In genomic region chr9:72789915-72790314, GRCh38 we compare ENCODE assay signal across 30 cellular contexts.
"Had no signal": no experiment of that assay in that cellular context is flagged by ENCODE, and none has a peak within 500 bp of the region (broad histone marks: within the 10 kb centered on the region; RNA-seq: fewer than 3 reads in every experiment).

No MANE protein-coding gene starts in this region.

- H3K36me3 ChIP-seq: colonic mucosa, gastroesophageal sphincter, heart left ventricle, left lung, ovary, suprapubic skin, thyroid gland, vagina had no signal

- DNase-seq: colonic mucosa; effector CD8-positive, alpha-beta T cell; endodermal cell; heart left ventricle; left cardiac atrium; left lung; mesendoderm; midbrain; naive thymus-derived CD4-positive, alpha-beta T cell; occipital lobe; ovary; posterior cingulate gyrus; psoas muscle; right cardiac atrium; stimulated activated CD4-positive, alpha-beta T cell treated with anti-CD3 and anti-CD28 coated beads, Interleukin-15, amount 100 ng/mL, for 24 hours; stimulated activated CD4-positive, alpha-beta T cell treated with anti-CD3 and anti-CD28 coated beads, Interleukin-2, amount 100 ng/mL, for 48 hours; stimulated activated naive CD4-positive, alpha-beta T cell; stimulated activated naive CD8-positive, alpha-beta T cell treated with anti-CD3 and anti-CD28 coated beads, Interleukin-15, amount 100 ng/mL, for 72 hours; thyroid gland; trophoblast cell had no signal

- H3K79me2 ChIP-seq: hepatocyte had no signal

- H2AFZ ChIP-seq: hepatocyte had no signal

- H3K4me1 Mint-ChIP-seq: endodermal cell; naive thymus-derived CD4-positive, alpha-beta T cell; nephron; stimulated activated naive CD8-positive, alpha-beta T cell treated with anti-CD3 and anti-CD28 coated beads, Interleukin-15, amount 100 ng/mL, for 72 hours had no signal

- H3K4me2 ChIP-seq: hepatocyte had no signal

- H3K27ac Mint-ChIP-seq: dendritic cell treated with granulocyte-macrophage colony-stimulating factor and Interleukin-4, amounts not matched to agents 40 ng/mL and 50 ng/mL, for 4 days; endodermal cell; naive thymus-derived CD4-positive, alpha-beta T cell; nephron; stimulated activated naive CD8-positive, alpha-beta T cell treated with anti-CD3 and anti-CD28 coated beads, Interleukin-15, amount 100 ng/mL, for 72 hours had no signal

- H3K27ac ChIP-seq: colonic mucosa, epithelial cell of prostate, foreskin keratinocyte, gastroesophageal sphincter, heart left ventricle, hepatocyte, left lung, ovary, psoas muscle, suprapubic skin, thyroid gland, vagina had no signal

- H3K4me3 Mint-ChIP-seq: dendritic cell treated with granulocyte-macrophage colony-stimulating factor and Interleukin-4, amounts not matched to agents 40 ng/mL and 50 ng/mL, for 4 days; endodermal cell; naive thymus-derived CD4-positive, alpha-beta T cell; nephron; stimulated activated naive CD8-positive, alpha-beta T cell treated with anti-CD3 and anti-CD28 coated beads, Interleukin-15, amount 100 ng/mL, for 72 hours had no signal

- H3K9me3 Mint-ChIP-seq: endodermal cell had no signal

- H3K4me3 ChIP-seq: colonic mucosa, gastroesophageal sphincter, heart left ventricle, hepatocyte, left lung, ovary, psoas muscle, skin epidermis, suprapubic skin, thyroid gland, vagina had no signal

- H3K27me3 Mint-ChIP-seq: stimulated activated naive CD8-positive, alpha-beta T cell treated with anti-CD3 and anti-CD28 coated beads, Interleukin-15, amount 100 ng/mL, for 72 hours had no signal

- H3K4me1 ChIP-seq: colonic mucosa, foreskin keratinocyte, gastroesophageal sphincter, left lung, psoas muscle, suprapubic skin, thyroid gland, vagina had no signal

- ATAC-seq: esophagus mucosa; foreskin keratinocyte; gastroesophageal sphincter; heart left ventricle; left cardiac atrium; left lung; naive thymus-derived CD4-positive, alpha-beta T cell; psoas muscle; right cardiac atrium; stimulated activated naive CD8-positive, alpha-beta T cell treated with anti-CD3 and anti-CD28 coated beads, Interleukin-15, amount 100 ng/mL, for 72 hours had no signal

- H3K27me3 ChIP-seq: colonic mucosa, foreskin keratinocyte, gastroesophageal sphincter, heart left ventricle, hepatocyte, left lung, ovary, suprapubic skin, thyroid gland, vagina had no signal

- H3K9me3 ChIP-seq: colonic mucosa, left lung, ovary, psoas muscle, suprapubic skin, thyroid gland, vagina had no signal
